8 cellular contexts compared by ENCODE assay signal in genomic region chr19:51097166-51097736, GRCh38. TPM values are rescaled to one million over a fixed set of nuclear protein-coding genes. Genes with fewer than 3 reads are reported as not detected.
DNase-seq lines count a peak whose midpoint lies in the region; ATAC-seq and TF ChIP-seq lines count a peak whose summit lies in the region.

No MANE protein-coding gene starts in this region.

- no peak overlapping the region for H3K27ac ChIP-seq in left ventricle myocardium inferior (replicated peaks)

- no peak overlapping the region for H3K4me3 ChIP-seq in adipocyte (ENCODE audit: low read length)
- no peak overlapping the region for H3K4me3 ChIP-seq in left ventricle myocardium inferior
- no peak overlapping the region for H3K4me3 ChIP-seq in skeletal muscle cell (ENCODE audit: low read depth, low read length)

- peak; percentile 67 for TF ChIP-seq CTCF in left ventricle myocardium inferior (IDR thresholded peaks at IDR 0.05; ENCODE audit: borderline replicate concordance)

- in situ Hi-C loops in KBM-7 (cut with MboI; ENCODE audit: low pct_unique_long_range_greater_than_20kb, low sequenced_read_pairs): no loop called here

- intact Hi-C loops in left ventricle myocardium inferior (cut with micrococcal nuclease): no loop called here

- H3K36me3 ChIP-seq in adipocyte (ENCODE audit: control insufficient read depth, insufficient read depth, low read length, severe bottlenecking) (peaks cover 8% of the 10 kb centered on the region), left ventricle myocardium inferior (peaks cover under 1% of the 10 kb centered on the region)

- ATAC-seq in HG02678 (IDR thresholded peaks at IDR 0.05; ENCODE audit: unreplicated experiment): no peak
- ATAC-seq in GM21737 (IDR thresholded peaks at IDR 0.05; ENCODE audit: unreplicated experiment): no peak

- H3K4me1 ChIP-seq in adipocyte (ENCODE audit: control insufficient read depth, insufficient read depth, low read length): peaks cover 24% of the 10 kb centered on the region
- H3K4me1 ChIP-seq in left ventricle myocardium inferior: peaks cover 31% of the 10 kb centered on the region

- H3K9me3 ChIP-seq in adipocyte (ENCODE audit: control insufficient read depth, low read length) (no peaks in the 10 kb centered on the region), left ventricle myocardium inferior (replicated peaks) (no peaks in the 10 kb centered on the region)

- DNase-seq in D341Med (ENCODE audit: low spot score) (peak; percentile 72), KBM-7 (peak; percentile 26), T follicular helper cell (ENCODE audit: low read depth) (peak; percentile 48), adipocyte (ENCODE audit: low read depth) (peak; percentile 68), left ventricle myocardium inferior (peak; percentile 56), skeletal muscle cell (ENCODE audit: low read depth) (peak; percentile 22)

- no peak overlapping the region for H3K9ac ChIP-seq in adipocyte (ENCODE audit: low read length)

- H3K27me3 ChIP-seq in adipocyte (replicated peaks; ENCODE audit: control insufficient read depth, insufficient read depth, low read length) (no peaks in the 10 kb centered on the region), left ventricle myocardium inferior (ENCODE audit: low read depth) (no peaks in the 10 kb centered on the region)

RNA-seq across cellular contexts. Expression of gene CTU1, which starts 11.0 kb away (rescaled TPM):
- total RNA-seq in left ventricle myocardium inferior: 4.4 TPM

RNA-seq across cellular contexts. Expression of gene KLK14, which starts 14.6 kb away (rescaled TPM):
- total RNA-seq in left ventricle myocardium inferior: 1.6 TPM

RNA-seq across cellular contexts. Expression of gene SIGLEC9, which starts 27.5 kb away (rescaled TPM):
- 1.7 TPM for total RNA-seq in left ventricle myocardium inferior

RNA-seq across cellular contexts. Expression of gene KLK13, which starts 32.4 kb away (rescaled TPM):
- total RNA-seq in left ventricle myocardium inferior: not detected

RNA-seq across cellular contexts. Expression of gene SIGLEC7, which starts 44.9 kb away (rescaled TPM):
- total RNA-seq in left ventricle myocardium inferior: 0.47 TPM

Comparison
In these comparisons a context has a peak if more than half of its experiments do, and no peak if none do; other contexts are left out.
1. DNase-seq: peak in every context shown above with its lines; median percentile 72 in D341Med; 68 in adipocyte; 56 in left ventricle myocardium inferior; 48 in T follicular helper cell; 26 in KBM-7; 22 in skeletal muscle cell.